In the genomic region with DNA sequence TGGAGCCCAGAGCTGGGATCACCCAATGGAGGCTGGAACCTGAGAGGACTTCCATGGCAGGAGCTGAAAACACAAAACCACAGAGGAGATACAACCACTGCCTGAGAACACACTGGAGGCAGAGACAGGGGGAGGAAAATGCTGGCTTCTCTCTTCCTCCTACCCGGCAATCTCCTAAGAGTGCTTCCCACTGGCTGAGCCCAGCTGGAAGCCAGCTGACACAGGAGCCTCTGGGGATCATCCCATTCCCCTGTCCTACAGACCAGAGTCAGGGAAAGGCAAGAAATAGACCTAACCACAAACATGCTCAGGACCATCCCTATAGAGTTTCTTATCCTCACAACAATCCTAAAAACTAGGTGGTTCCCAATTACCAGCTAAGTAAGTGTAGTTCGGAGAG, we compare ENCODE assay signal across 22 cellular contexts.
"Had no signal": no experiment of that assay in that cellular context is flagged by ENCODE, and none has a peak within 500 bp of the region (broad histone marks: within the 10 kb centered on the region; RNA-seq: fewer than 3 reads in every experiment).

No MANE protein-coding gene starts in this region.

- H3K36me3 Mint-ChIP-seq: naive thymus-derived CD4-positive, alpha-beta T cell; type B pancreatic cell had no signal

- H3K9me3 ChIP-seq: left ventricle myocardium inferior, lower lobe of right lung, neutrophil, suprapubic skin, thyroid gland, vagina had no signal

- H3K27ac Mint-ChIP-seq: endodermal cell; naive thymus-derived CD4-positive, alpha-beta T cell; type B pancreatic cell had no signal

- FAIRE-seq: endothelial cell of umbilical vein, islet of Langerhans, small intestine had no signal

- H3K36me3 ChIP-seq: heart right ventricle, left ventricle myocardium inferior, lower lobe of right lung, neutrophil, suprapubic skin, thyroid gland, vagina had no signal

- H3K27ac ChIP-seq: coronary artery, heart right ventricle, left ventricle myocardium inferior, lower lobe of right lung, neutrophil, suprapubic skin, thyroid gland, vagina had no signal

- H3K4me3 Mint-ChIP-seq: endodermal cell; naive thymus-derived CD4-positive, alpha-beta T cell; type B pancreatic cell had no signal

- H3K4me1 Mint-ChIP-seq: endodermal cell; naive thymus-derived CD4-positive, alpha-beta T cell had no signal

- H3K4me3 ChIP-seq: coronary artery, heart right ventricle, left ventricle myocardium inferior, lower lobe of right lung, suprapubic skin, thyroid gland, vagina had no signal

- ATAC-seq: heart right ventricle; lower lobe of right lung; naive thymus-derived CD4-positive, alpha-beta T cell; sciatic nerve had no signal

- DNase-seq: effector CD4-positive, alpha-beta T cell; endodermal cell; erythroblast; foreskin melanocyte; hypothalamus; left ventricle myocardium inferior; lower lobe of right lung; mesendoderm; naive thymus-derived CD4-positive, alpha-beta T cell; small intestine; stimulated activated CD4-positive, alpha-beta T cell treated with anti-CD3 and anti-CD28 coated beads, Interleukin-2, amount 100 ng/mL, for 48 hours; stimulated activated naive CD4-positive, alpha-beta T cell treated with Interleukin-2 at 50 U/mL for 16 hours; thyroid gland had no signal

- H3K4me1 ChIP-seq: lower lobe of right lung, thyroid gland had no signal

- H3K9me3 Mint-ChIP-seq: endodermal cell, type B pancreatic cell had no signal

- H3K27me3 ChIP-seq: neutrophil, suprapubic skin, thyroid gland, vagina had no signal

- H3K27me3 Mint-ChIP-seq: type B pancreatic cell had no signal
